ENCODE assay signal across 21 cellular contexts in genomic region chr7:45180084-45180986, GRCh38. TPM values are rescaled to one million over a fixed set of nuclear protein-coding genes. Genes with fewer than 3 reads are reported as not detected.
DNase-seq lines count a peak whose midpoint lies in the region; ATAC-seq, FAIRE-seq and TF ChIP-seq lines count a peak whose summit lies in the region.
"Had no signal": no experiment of that assay in that cellular context is flagged by ENCODE, and none has a peak within 500 bp of the region (broad histone marks: within the 10 kb centered on the region; RNA-seq: fewer than 3 reads in every experiment).

No MANE protein-coding gene starts in this region.

- H3K23ac ChIP-seq in neuronal stem cell (ENCODE audit: low read depth, low read length, poor library complexity) = peak overlapping the region; percentile 27

- H2BK12ac ChIP-seq in neuronal stem cell (ENCODE audit: low read length) = no peak overlapping the region

- H2AK5ac ChIP-seq in neuronal stem cell (ENCODE audit: low read depth, low read length) = no peak overlapping the region

- H3K4ac ChIP-seq in neuronal stem cell (ENCODE audit: low read length) = no peak overlapping the region

- no peak overlapping the region for H3K9ac ChIP-seq in neuronal stem cell (ENCODE audit: low read depth, low read length, poor library complexity)
- no peak overlapping the region for H3K9ac ChIP-seq in smooth muscle cell (ENCODE audit: low read depth)
- H3K9ac ChIP-seq: BLaER1 had no signal

- H3K36me3 ChIP-seq in left ventricle myocardium inferior (no peaks in the 10 kb centered on the region), neuronal stem cell (replicated peaks in 1 of 2; ENCODE audit: control insufficient read depth in 2 of 2, insufficient read depth in 2 of 2, low read length in 2 of 2) (no peaks in the 10 kb centered on the region), smooth muscle cell (ENCODE audit: low read depth) (no peaks in the 10 kb centered on the region)
- H3K36me3 ChIP-seq: BLaER1 had no signal

- no peak for TF ChIP-seq CTCF in left ventricle myocardium inferior (IDR thresholded peaks at IDR 0.05; ENCODE audit: borderline replicate concordance)
- TF ChIP-seq CTCF in smooth muscle cell (IDR thresholded peaks at IDR 0.05; ENCODE audit: borderline replicate concordance, insufficient read depth, poor library complexity, severe bottlenecking) = no peak

- H2BK120ac ChIP-seq in neuronal stem cell (ENCODE audit: low read depth, low read length) = no peak overlapping the region

- peaks cover 33% of the 10 kb centered on the region for H3K4me1 ChIP-seq in left ventricle myocardium inferior
- no peaks in the 10 kb centered on the region for H3K4me1 ChIP-seq in neuronal stem cell (ENCODE audit: control insufficient read depth in 2 of 2, insufficient read depth in 1 of 2, low read depth in 1 of 2, low read length in 2 of 2)
- H3K4me1 ChIP-seq in smooth muscle cell (ENCODE audit: low read depth) = no peaks in the 10 kb centered on the region
- H3K4me1 ChIP-seq: BLaER1 had no signal

- no peak overlapping the region for H2BK5ac ChIP-seq in neuronal stem cell (ENCODE audit: low read length)

- H2AFZ ChIP-seq in neuronal stem cell (ENCODE audit: low read length) (no peak overlapping the region), smooth muscle cell (ENCODE audit: low read depth) (no peak overlapping the region)

- H4K20me1 ChIP-seq in smooth muscle cell (ENCODE audit: low read depth) = no peaks in the 10 kb centered on the region
- H4K20me1 ChIP-seq: BLaER1 had no signal

- no peaks in the 10 kb centered on the region for H3K9me3 ChIP-seq in left ventricle myocardium inferior (replicated peaks)
- H3K9me3 ChIP-seq in neuronal stem cell (replicated peaks in 1 of 2; ENCODE audit: control insufficient read depth in 2 of 2, insufficient read depth in 1 of 2, low read depth in 1 of 2, low read length in 2 of 2) = no peaks in the 10 kb centered on the region
- no peaks in the 10 kb centered on the region for H3K9me3 ChIP-seq in smooth muscle cell (replicated peaks; ENCODE audit: low read depth)
- H3K9me3 ChIP-seq: BLaER1 had no signal

- H3K79me1 ChIP-seq in neuronal stem cell (ENCODE audit: low read depth, low read length) = no peaks in the 10 kb centered on the region

- no peak for ATAC-seq in left cardiac atrium
- ATAC-seq: HCT116 had no signal

- H3F3A ChIP-seq in smooth muscle cell (ENCODE audit: low read depth) = no peaks in the 10 kb centered on the region

- WGBS in neuronal stem cell (ENCODE audit: extremely low coverage in 2 of 2, insufficient read length in 2 of 2, insufficient replicate concordance in 1 of 2), 2 donors = no CpG with 5 or more reads among the region's 13 CpGs
- WGBS in smooth muscle cell (ENCODE audit: low lambda C conversion rate) = 89% methylated on average over 13 of the region's 13 CpGs

- H3K4me2 ChIP-seq in neuronal stem cell (ENCODE audit: insufficient read depth, low read length, poor library complexity, severe bottlenecking) = no peak overlapping the region
- no peak overlapping the region for H3K4me2 ChIP-seq in smooth muscle cell
- H3K4me2 ChIP-seq: BLaER1 had no signal

- peak; percentile 59 for FAIRE-seq in urothelium cell line (lab: Jason Lieb, UNC)
- FAIRE-seq: RCC 7860 had no signal

- no peak overlapping the region for H3K27ac ChIP-seq in left ventricle myocardium inferior (replicated peaks)
- H3K27ac ChIP-seq in neuronal stem cell (replicated peaks; ENCODE audit: low read length) = no peak overlapping the region
- H3K27ac ChIP-seq in smooth muscle cell (ENCODE audit: low read depth) = no peak overlapping the region
- H3K27ac ChIP-seq: 22Rv1, BLaER1 had no signal

- peak; percentile 22 for DNase-seq in activated CD4-positive, CD25-positive, alpha-beta regulatory T cell treated with anti-CD3 and anti-CD28 coated beads, Interleukin-2, amount 50 U/mL, for 72 hours
- DNase-seq in activated CD4-positive, CD25-positive, alpha-beta regulatory T cell (lab: John Stamatoyannopoulos, UW) = no peak
- DNase-seq in left cardiac atrium (peak; percentile 7), left ventricle myocardium inferior (no peak), neuronal stem cell (ENCODE audit: low spot score) (no peak), urothelium cell line (ENCODE audit: low spot score) (no peak), smooth muscle cell (lab: John Stamatoyannopoulos, UW; ENCODE audit: unreplicated experiment) (no peak), DMS79 (lab: John Stamatoyannopoulos, UW) (no peak)
- DNase-seq: DMS 273 treated with DMSO at 0.1 percent for 48 hours, EL, IMR-90, Kasumi-1, NCI-H1105 treated with DMSO at 0.1 percent for 48 hours, NCI-H187 treated with DMSO at 0.1 percent for 48 hours, NCI-H2171 treated with DMSO at 0.1 percent for 48 hours, NCI-H510A had no signal

- intact Hi-C loops in left cardiac atrium (cut with DNase I) = no loop called here
- intact Hi-C loops in left ventricle myocardium inferior (cut with micrococcal nuclease) = no loop called here

- H4K91ac ChIP-seq in neuronal stem cell (ENCODE audit: low read depth, low read length, poor library complexity) = no peak overlapping the region

- no peaks in the 10 kb centered on the region for H3K79me2 ChIP-seq in smooth muscle cell (ENCODE audit: low read depth)

- H3K14ac ChIP-seq in neuronal stem cell (ENCODE audit: low read length) = peak overlapping the region; percentile 4

- H3K4me3 ChIP-seq in left ventricle myocardium inferior (no peak overlapping the region), neuronal stem cell (ENCODE audit: low read length in 2 of 2) (no peak overlapping the region), smooth muscle cell (no peak overlapping the region)
- H3K4me3 ChIP-seq: BLaER1 had no signal

- H2BK15ac ChIP-seq in neuronal stem cell (ENCODE audit: low read length) = no peak overlapping the region

- no peak overlapping the region for H4K8ac ChIP-seq in neuronal stem cell (ENCODE audit: low read depth, low read length)

- H3K18ac ChIP-seq in neuronal stem cell (ENCODE audit: low read length) = no peak overlapping the region

- H3K27me3 ChIP-seq in left ventricle myocardium inferior (ENCODE audit: low read depth) = no peaks in the 10 kb centered on the region
- H3K27me3 ChIP-seq in neuronal stem cell (ENCODE audit: control insufficient read depth in 3 of 3, insufficient read depth in 3 of 3, low read depth in 1 of 3, low read length in 3 of 3) = peaks cover 0 to 10% (median 2%) of the 10 kb centered on the region in 3 experiments
- H3K27me3 ChIP-seq in smooth muscle cell (ENCODE audit: low read depth) = peaks cover 19% of the 10 kb centered on the region
- H3K27me3 ChIP-seq: BLaER1 had no signal

RNA-seq across cellular contexts. Expression of gene RAMP3, which starts 22.7 kb away (rescaled TPM):
- 10 to 100 TPM; 40.8 to 55.0 TPM for total RNA-seq in left cardiac atrium
- total RNA-seq in left ventricle myocardium inferior = 30.7 TPM
- polyA plus RNA-seq in neuronal stem cell (2013, experiment 1 of 2) = 0.15 TPM
- polyA plus RNA-seq in neuronal stem cell (2013, experiment 2 of 2) = 0.18 TPM
- total RNA-seq in smooth muscle cell = not detected in 2 replicates
- not detected in 2 replicates for polyA plus RNA-seq in smooth muscle cell
- total RNA-seq: HT-29, IMR-90 had no signal
- polyA plus RNA-seq: IMR-90 had no signal

Comparison
In these comparisons a context has a peak if more than half of its experiments do, and no peak if none do; other contexts are left out.
1. DNase-seq: peak in activated CD4-positive, CD25-positive, alpha-beta regulatory T cell treated with anti-CD3 and anti-CD28 coated beads, Interleukin-2, amount 50 U/mL, for 72 hours (single experiment) and left cardiac atrium (single experiment); none in activated CD4-positive, CD25-positive, alpha-beta regulatory T cell (0 of 4), left ventricle myocardium inferior (single experiment), neuronal stem cell (single experiment), urothelium cell line (single experiment), smooth muscle cell (single experiment) and DMS79 (single experiment).
2. RNA of gene RAMP3, which starts 22.7 kb away (total RNA-seq): 40.8 to 55.0 TPM in left cardiac atrium and 30.7 TPM in left ventricle myocardium inferior (single experiment); not detected in smooth muscle cell; every median in the first group is over 10 times any median in the second.